Comparison of ENCODE assay signal across 9 cellular contexts in the genomic region with DNA sequence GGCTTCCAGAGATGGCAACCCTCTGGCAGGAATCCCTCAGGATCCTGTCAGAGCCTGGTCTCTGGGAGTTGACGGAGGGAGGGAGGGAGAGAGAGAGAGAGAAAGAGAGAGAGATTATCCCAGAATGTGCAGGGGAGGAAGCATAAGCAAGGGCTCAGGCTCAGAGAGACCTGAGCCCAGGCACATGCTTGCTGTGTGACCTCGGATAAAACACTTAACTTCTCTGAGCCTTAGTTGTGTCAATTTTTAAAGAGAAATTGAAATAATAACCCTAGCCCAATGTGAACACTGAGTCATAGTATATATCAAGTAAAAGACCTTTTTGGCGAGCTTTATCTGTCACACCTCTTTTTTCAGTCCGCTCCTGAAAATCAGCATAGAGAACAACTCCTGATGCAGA. TPM values are rescaled to one million over a fixed set of nuclear protein-coding genes. Genes with fewer than 3 reads are reported as not detected.
DNase-seq lines count a peak whose midpoint lies in the region; ATAC-seq, FAIRE-seq and TF ChIP-seq lines count a peak whose summit lies in the region.
"Had no signal": no experiment of that assay in that cellular context is flagged by ENCODE, and none has a peak within 500 bp of the region (broad histone marks: within the 10 kb centered on the region; RNA-seq: fewer than 3 reads in every experiment).

No MANE protein-coding gene starts in this region.

- intact Hi-C loops in CD8-positive, alpha-beta T cell (cut with DNase I, micrococcal nuclease) = loop anchor here in 1 of 2 experiments (10.0 kb wide), 1 partner anchor 1075 kb away; a partner anchor contains a TSS
- intact Hi-C loops in Panc1 (cut with micrococcal nuclease; ENCODE audit: unreplicated experiment) (no loop called here), endothelial cell of umbilical vein (cut with micrococcal nuclease) (no loop called here), pancreas (cut with DNase I) (no loop called here)

- peaks cover 10% of the 10 kb centered on the region for H3K4me1 ChIP-seq in CD8-positive, alpha-beta T cell (ENCODE audit: insufficient read depth, low read length)
- no peaks in the 10 kb centered on the region for H3K4me1 ChIP-seq in Panc1 (ENCODE audit: control insufficient read depth, insufficient read depth, low read length)
- peaks cover 2% of the 10 kb centered on the region for H3K4me1 ChIP-seq in endothelial cell of umbilical vein (ENCODE audit: control insufficient read depth, extremely low read depth, insufficient read depth, low read length)
- H3K4me1 ChIP-seq in pancreas = no peaks in the 10 kb centered on the region

- dilution Hi-C loops in endothelial cell of umbilical vein (cut with MboI; ENCODE audit: extremely low pct_ligation_motif_present, low sequenced_read_pairs) = no loop called here

- peak overlapping the region; percentile 71 for H3K4me2 ChIP-seq in endothelial cell of umbilical vein (ENCODE audit: insufficient read depth, low read length)

- H3K27me3 Mint-ChIP-seq in CD8-positive, alpha-beta T cell (ENCODE audit: low read depth) = no peaks in the 10 kb centered on the region

- H3K79me2 ChIP-seq in endothelial cell of umbilical vein (ENCODE audit: control insufficient read depth, insufficient read depth, low read length) = no peaks in the 10 kb centered on the region

- H3K9me3 Mint-ChIP-seq in CD8-positive, alpha-beta T cell = no peaks in the 10 kb centered on the region

- peak overlapping the region; percentile 96 for H3K27ac Mint-ChIP-seq in CD8-positive, alpha-beta T cell

- BruUV-seq in Panc1 (replicated peaks; lab: Mats Ljungman, UMichigan) = no TSS peak
- BruUV-seq in endothelial cell of umbilical vein (replicated peaks; lab: Mats Ljungman, UMichigan) = no TSS peak

- FAIRE-seq in endothelial cell of umbilical vein (lab: Jason Lieb, UNC) = no peak
- FAIRE-seq in pancreas (lab: Jason Lieb, UNC) = no peak

- H3K4me3 Mint-ChIP-seq in CD8-positive, alpha-beta T cell = peak overlapping the region; percentile 93

- H3K4me3 ChIP-seq in CD8-positive, alpha-beta T cell (ENCODE audit: low read depth, low read length) = peak overlapping the region; percentile 90
- peak overlapping the region; percentile 65 to 86; a peak in 3 of 4 replicates for H3K4me3 ChIP-seq in Panc1 (ENCODE audit: low read depth in 2 of 2, low read length in 2 of 2)
- peak overlapping the region in 1 of 3 experiments; percentile 70 for H3K4me3 ChIP-seq in endothelial cell of umbilical vein (replicated peaks in 1 of 3; ENCODE audit: insufficient read depth in 1 of 3, low read depth in 1 of 3, low read length in 3 of 3)
- H3K4me3 ChIP-seq in pancreas = peak overlapping the region in 2 of 4 donors; percentile 52 to 56

- peaks cover 2% of the 10 kb centered on the region for H3K36me3 Mint-ChIP-seq in CD8-positive, alpha-beta T cell

- H3K9me1 ChIP-seq in endothelial cell of umbilical vein (replicated peaks; ENCODE audit: control insufficient read depth, extremely low read depth, insufficient read depth, low read length) = no peaks in the 10 kb centered on the region

- CTCF ChIA-PET in CD8-positive, alpha-beta T cell (lab: Charles Lee) = no interaction called here
- CTCF ChIA-PET in Panc1 (lab: Charles Lee) = interaction anchor here (0.7 kb wide), 1 partner anchor 32 kb away, joined by 5 read pairs; no protein-coding TSS in a partner anchor
- CTCF ChIA-PET in endothelial cell of umbilical vein (lab: Charles Lee) = no interaction called here

- peak overlapping the region; percentile 94 for H3K27ac ChIP-seq in CD8-positive, alpha-beta T cell (ENCODE audit: low read depth, low read length)
- H3K27ac ChIP-seq in Panc1 (ENCODE audit: low read length) (no peak overlapping the region), endothelial cell of umbilical vein (ENCODE audit: insufficient read depth, low read depth, low read length) (no peak overlapping the region), pancreas (peak overlapping the region in 3 of 4 donors; percentile 66 to 87 (median 84))

- H3K9ac ChIP-seq in endothelial cell of umbilical vein (replicated peaks; ENCODE audit: extremely low read depth, insufficient read depth, low read length) = no peak overlapping the region

- no peaks in the 10 kb centered on the region for H3K9me3 ChIP-seq in CD8-positive, alpha-beta T cell (ENCODE audit: low read length)
- H3K9me3 ChIP-seq in Panc1 (ENCODE audit: control insufficient read depth, insufficient read depth, low read depth, low read length) = no peaks in the 10 kb centered on the region
- H3K9me3 ChIP-seq in endothelial cell of umbilical vein (replicated peaks; ENCODE audit: control insufficient read depth, insufficient read depth, low read length) = no peaks in the 10 kb centered on the region
- no peaks in the 10 kb centered on the region for H3K9me3 ChIP-seq in pancreas

- TF ChIP-seq CTCF in CD8-positive, alpha-beta T cell (IDR thresholded peaks at IDR 0.05) = no peak
- TF ChIP-seq CTCF in Panc1 (IDR thresholded peaks at IDR 0.05) (no peak), endothelial cell of umbilical vein (IDR thresholded peaks at IDR 0.05; ENCODE audit: extremely low read depth in 1 of 2, insufficient read depth in 1 of 2, low read depth in 1 of 2, low read length in 2 of 2) (no peak), pancreas (IDR thresholded peaks at IDR 0.05) (no peak)

- no peak for TF ChIP-seq POLR2A in endothelial cell of umbilical vein (IDR thresholded peaks at IDR 0.05; ENCODE audit: low read depth, low read length)

- POLR2A ChIA-PET in CD8-positive, alpha-beta T cell (lab: Charles Lee) = interaction anchor here (2.2 to 3.7 kb wide), 2 partner anchors 38 to 227 kb away, joined by 25 to 38 read pairs; a partner anchor contains a TSS
- POLR2A ChIA-PET in Panc1 (lab: Charles Lee) (no interaction called here), endothelial cell of umbilical vein (lab: Charles Lee) (interaction anchor here (1.3 kb wide), 1 partner anchor 228 kb away, joined by 3 read pairs; a partner anchor contains a TSS)

- DNase-seq in CD8-positive, alpha-beta T cell = no peak
- DNase-seq in Panc1 (ENCODE audit: low read depth, low spot score) = no peak
- DNase-seq in endothelial cell of umbilical vein (ENCODE audit: low read depth, low spot score) = no peak
- DNase-seq in pancreas = no peak
- no peak for DNase-seq in DMS53 (lab: John Stamatoyannopoulos, UW)
- DNase-seq in T1000 (lab: John Stamatoyannopoulos, UW) = no peak
- DNase-seq: MV-4-11 had no signal

- ATAC-seq in CD8-positive, alpha-beta T cell = no peak
- ATAC-seq in Panc1 (no peak), pancreas (no peak), HG03521 (IDR thresholded peaks at IDR 0.05; ENCODE audit: unreplicated experiment) (no peak), GM18858 (IDR thresholded peaks at IDR 0.05; ENCODE audit: unreplicated experiment) (no peak)

- no peaks in the 10 kb centered on the region for H3K27me3 ChIP-seq in CD8-positive, alpha-beta T cell (ENCODE audit: insufficient read depth, low read length)
- H3K27me3 ChIP-seq in Panc1 (ENCODE audit: control insufficient read depth, insufficient read depth, low read length) = no peaks in the 10 kb centered on the region
- H3K27me3 ChIP-seq in endothelial cell of umbilical vein (ENCODE audit: control insufficient read depth in 2 of 2, insufficient read depth in 2 of 2, low read length in 2 of 2) = no peaks in the 10 kb centered on the region
- H3K27me3 ChIP-seq in pancreas = peaks cover 0 to 5% (median 0%) of the 10 kb centered on the region in 4 donors

- WGBS in pancreas, 2 donors = 57 to 62% methylated on average over 4 of the region's 4 CpGs

- no peaks in the 10 kb centered on the region for H3K36me3 ChIP-seq in CD8-positive, alpha-beta T cell (ENCODE audit: insufficient read depth, low read length)
- H3K36me3 ChIP-seq in Panc1 (ENCODE audit: control insufficient read depth, insufficient read depth, low read length) = no peaks in the 10 kb centered on the region
- H3K36me3 ChIP-seq in endothelial cell of umbilical vein (ENCODE audit: control insufficient read depth in 2 of 2, extremely low read depth in 1 of 2, insufficient read depth in 2 of 2, low read length in 2 of 2) = no peaks in the 10 kb centered on the region
- H3K36me3 ChIP-seq in pancreas = no peaks in the 10 kb centered on the region

- no peak overlapping the region for H2AFZ ChIP-seq in endothelial cell of umbilical vein (ENCODE audit: low read depth, low read length)

- peaks cover 14% of the 10 kb centered on the region for H3K4me1 Mint-ChIP-seq in CD8-positive, alpha-beta T cell (ENCODE audit: low read depth)

- no peaks in the 10 kb centered on the region for H4K20me1 ChIP-seq in endothelial cell of umbilical vein (replicated peaks; ENCODE audit: control insufficient read depth, extremely low read depth, insufficient read depth, low read length)

- in situ Hi-C loops in Panc1 (cut with HindIII; ENCODE audit: low pct_unique_long_range_greater_than_20kb, low sequenced_read_pairs) = no loop called here

RNA-seq across cellular contexts. Expression of a gene that starts 0.5 kb away (rescaled TPM):
- total RNA-seq in CD8-positive, alpha-beta T cell = 1 to 10 TPM; 2.1 to 2.8 TPM
- total RNA-seq in Panc1 (2021; ENCODE audit: unreplicated experiment) (1.7 TPM), endothelial cell of umbilical vein (0.77 and 0.97 TPM in 2 replicates), pancreas (1 to 10 TPM in 5 of 6 donors, under 1 TPM in 1; 0.69 to 1.9 (median 1.3) TPM)
- polyA plus RNA-seq in Panc1 (2012; ENCODE audit: insufficient read length) = 0.79 TPM
- polyA plus RNA-seq in endothelial cell of umbilical vein (0.86 and 0.94 TPM in 2 replicates), pancreas (1 to 10 TPM in 1 of 2 donors, under 1 TPM in 1; 0.65 to 2.2 TPM)
- 0.48 TPM in 2 replicates for polyA plus RNA-seq in endothelial cell of umbilical vein (2011; cell fraction: cytosol; rRNA removed)
- 0.54 and 0.63 TPM in 2 replicates for polyA plus RNA-seq in endothelial cell of umbilical vein (2011; cell fraction: nucleus; rRNA removed)
- polyA plus RNA-seq in endothelial cell of umbilical vein (2012) = 0.33 and 0.41 TPM in 2 replicates
- 5.2 and 6.6 TPM in 2 replicates for polyA minus RNA-seq in endothelial cell of umbilical vein
- polyA minus RNA-seq in endothelial cell of umbilical vein (2011; cell fraction: cytosol; rRNA and poly(A)+ RNA removed) = not detected
- 1.6 and 3.8 TPM in 2 replicates for polyA minus RNA-seq in endothelial cell of umbilical vein (2011; cell fraction: nucleus; rRNA and poly(A)+ RNA removed)

RNA-seq across cellular contexts. Expression of a gene that starts 38.2 kb away (rescaled TPM):
- 10 to 100 TPM; 13.0 to 14.7 TPM for total RNA-seq in CD8-positive, alpha-beta T cell
- total RNA-seq in Panc1 (2021; ENCODE audit: unreplicated experiment) (5.7 TPM), endothelial cell of umbilical vein (15.1 and 15.8 TPM in 2 replicates), pancreas (10 to 100 TPM in 4 of 6 donors, 1 to 10 TPM in 2; 7.1 to 14.7 (median 10.9) TPM)
- polyA plus RNA-seq in Panc1 (2012; ENCODE audit: insufficient read length) = 6.1 TPM
- polyA plus RNA-seq in endothelial cell of umbilical vein (31.8 and 32.2 TPM in 2 replicates), pancreas (10 to 100 TPM; 11.2 to 46.5 TPM)
- 23.8 and 28.4 TPM in 2 replicates for polyA plus RNA-seq in endothelial cell of umbilical vein (2011; cell fraction: cytosol; rRNA removed)
- polyA plus RNA-seq in endothelial cell of umbilical vein (2011; cell fraction: nucleus; rRNA removed) = 11.1 and 14.5 TPM in 2 replicates
- 15.9 and 19.7 TPM in 2 replicates for polyA plus RNA-seq in endothelial cell of umbilical vein (2012)
- 13.9 and 17.7 TPM in 2 replicates for polyA minus RNA-seq in endothelial cell of umbilical vein
- not detected for polyA minus RNA-seq in endothelial cell of umbilical vein (2011; cell fraction: cytosol; rRNA and poly(A)+ RNA removed)
- polyA minus RNA-seq in endothelial cell of umbilical vein (2011; cell fraction: nucleus; rRNA and poly(A)+ RNA removed) = 2.4 and 3.4 TPM in 2 replicates

Comparison
In these comparisons a context has a peak if more than half of its experiments do, and no peak if none do; other contexts are left out.
1. H3K27ac ChIP-seq: peak in CD8-positive, alpha-beta T cell (single experiment) and pancreas (3 of 4); none in Panc1 (single experiment) and endothelial cell of umbilical vein (single experiment).